28 cellular contexts compared by ENCODE assay signal in genomic region chr11:115051938-115052590, GRCh38.
"Had no signal": no experiment of that assay in that cellular context is flagged by ENCODE, and none has a peak within 500 bp of the region (broad histone marks: within the 10 kb centered on the region; RNA-seq: fewer than 3 reads in every experiment).

No MANE protein-coding gene starts in this region.

- H3K4me3 ChIP-seq: coronary artery, dorsolateral prefrontal cortex, esophagus squamous epithelium, gastroesophageal sphincter had no signal

- DNase-seq: activated CD4-positive, alpha-beta memory T cell treated with anti-CD3 and anti-CD28 coated beads for 36 hours; activated CD4-positive, alpha-beta T cell treated with anti-CD3 and anti-CD28 coated beads for 36 hours; activated CD4-positive, alpha-beta T cell treated with anti-CD3 and anti-CD28 coated beads, Interleukin-2, amount 10 ng/mL, durations not matched to agents 24 days and 14 days; activated CD4-positive, CD25-positive, alpha-beta regulatory T cell; activated CD4-positive, CD25-positive, alpha-beta regulatory T cell treated with anti-CD3 and anti-CD28 coated beads, Interleukin-2, amount 50 U/mL, for 72 hours; activated CD8-positive, alpha-beta memory T cell treated with anti-CD3 and anti-CD28 coated beads, Interleukin-2, amount 50 U/mL, for 48 hours; activated effector memory CD4-positive, alpha-beta T cell treated with Interleukin-2 at 50 U/mL for 16 hours; activated gamma-delta T cell treated with Interleukin-2 at 50 U/mL for 16 hours; activated naive CD4-positive, alpha-beta T cell treated with anti-CD3 and anti-CD28 coated beads, Interleukin-2, amount 50 U/mL, for 16 hours; activated naive CD4-positive, alpha-beta T cell treated with Interleukin-2 at 50 U/mL for 16 hours; activated T-cell treated with anti-CD3 and anti-CD28 coated beads for 4 hours; activated T-cell treated with anti-CD3 and anti-CD28 coated beads, Interleukin-2, amount 50 U/mL, for 4 hours; amniotic stem cell; anterior cingulate cortex; brain microvascular endothelial cell; effector memory CD4-positive, alpha-beta T cell; endodermal cell; erythroblast; esophagus squamous epithelium; foreskin melanocyte; T-helper 2 cell had no signal

- H3K27me3 Mint-ChIP-seq: activated CD4-positive, alpha-beta memory T cell treated with anti-CD3 and anti-CD28 coated beads for 36 hours; activated CD4-positive, alpha-beta T cell treated with anti-CD3 and anti-CD28 coated beads for 36 hours; activated CD4-positive, alpha-beta T cell treated with anti-CD3 and anti-CD28 coated beads, Interleukin-2, amount 10 ng/mL, durations not matched to agents 24 days and 14 days; activated naive CD8-positive, alpha-beta T cell; dendritic cell treated with granulocyte-macrophage colony-stimulating factor and Interleukin-4, amounts not matched to agents 40 ng/mL and 50 ng/mL, for 4 days had no signal

- H3K27ac ChIP-seq: brain microvascular endothelial cell, coronary artery, dorsolateral prefrontal cortex, esophagus squamous epithelium, gastroesophageal sphincter had no signal

- H3K4me3 Mint-ChIP-seq: activated CD4-positive, alpha-beta memory T cell treated with anti-CD3 and anti-CD28 coated beads for 36 hours; activated CD4-positive, alpha-beta T cell treated with anti-CD3 and anti-CD28 coated beads for 36 hours; activated CD4-positive, alpha-beta T cell treated with anti-CD3 and anti-CD28 coated beads, Interleukin-2, amount 10 ng/mL, durations not matched to agents 24 days and 14 days; activated naive CD8-positive, alpha-beta T cell; activated T-cell treated with anti-CD3 and anti-CD28 coated beads, Interleukin-2, amount 50 U/mL, for 4 hours; activated T-helper 17 cell treated with anti-CD3 and anti-CD28 coated beads, Interleukin-2, amount 50 U/mL, for 72 hours; dendritic cell treated with granulocyte-macrophage colony-stimulating factor and Interleukin-4, amounts not matched to agents 40 ng/mL and 50 ng/mL, for 4 days; endodermal cell had no signal

- H3K9me3 Mint-ChIP-seq: activated T-helper 17 cell treated with anti-CD3 and anti-CD28 coated beads, Interleukin-2, amount 50 U/mL, for 72 hours had no signal

- H3K27ac Mint-ChIP-seq: activated CD4-positive, alpha-beta memory T cell treated with anti-CD3 and anti-CD28 coated beads for 36 hours; activated CD4-positive, alpha-beta T cell treated with anti-CD3 and anti-CD28 coated beads for 36 hours; activated CD4-positive, alpha-beta T cell treated with anti-CD3 and anti-CD28 coated beads, Interleukin-2, amount 10 ng/mL, durations not matched to agents 24 days and 14 days; activated naive CD8-positive, alpha-beta T cell; activated T-helper 17 cell treated with anti-CD3 and anti-CD28 coated beads, Interleukin-2, amount 50 U/mL, for 72 hours; dendritic cell treated with granulocyte-macrophage colony-stimulating factor and Interleukin-4, amounts not matched to agents 40 ng/mL and 50 ng/mL, for 4 days; endodermal cell had no signal

- ATAC-seq: activated CD4-positive, alpha-beta T cell treated with anti-CD3 and anti-CD28 coated beads for 36 hours; activated T-cell treated with anti-CD3 and anti-CD28 coated beads, Interleukin-2, amount 50 U/mL, for 4 hours; activated T-helper 17 cell treated with anti-CD3 and anti-CD28 coated beads, Interleukin-2, amount 50 U/mL, for 72 hours; gastroesophageal sphincter had no signal

- FAIRE-seq: astrocyte had no signal

- H3K4me1 Mint-ChIP-seq: activated CD4-positive, alpha-beta T cell treated with anti-CD3 and anti-CD28 coated beads for 36 hours; activated CD4-positive, alpha-beta T cell treated with anti-CD3 and anti-CD28 coated beads, Interleukin-2, amount 10 ng/mL, durations not matched to agents 24 days and 14 days; activated T-helper 17 cell treated with anti-CD3 and anti-CD28 coated beads, Interleukin-2, amount 50 U/mL, for 72 hours had no signal

- H3K4me1 ChIP-seq: gastroesophageal sphincter had no signal

- H3K36me3 ChIP-seq: brain microvascular endothelial cell, esophagus squamous epithelium, gastroesophageal sphincter had no signal

- H3K27me3 ChIP-seq: brain microvascular endothelial cell, esophagus squamous epithelium had no signal

- H3K36me3 Mint-ChIP-seq: activated CD4-positive, alpha-beta memory T cell treated with anti-CD3 and anti-CD28 coated beads for 36 hours had no signal
